ENCODE assay signal across 31 cellular contexts in genomic region chr3:98460220-98460619, GRCh38. TPM values are rescaled to one million over a fixed set of nuclear protein-coding genes. Genes with fewer than 3 reads are reported as not detected.
"Had no signal": no experiment of that assay in that cellular context is flagged by ENCODE, and none has a peak within 500 bp of the region (broad histone marks: within the 10 kb centered on the region; RNA-seq: fewer than 3 reads in every experiment).

No MANE protein-coding gene starts in this region.

- H2AFZ ChIP-seq: hepatocyte had no signal

- H3K4me3 Mint-ChIP-seq: activated naive CD4-positive, alpha-beta T cell treated with anti-CD3 and anti-CD28 coated beads, Interleukin-2, amount 10 ng/mL, durations not matched to agents 7 days and 5 days; naive thymus-derived CD8-positive, alpha-beta T cell; stimulated activated memory B cell treated with anti-CD40 and anti-IgM and Interleukin-4, amounts not matched to agents 10 μg/mL and 1 μg/mL and 100 μg/mL, for 72 hours; T-helper 2 cell treated with Interferon-gamma antibody and Interleukin-4, amounts not matched to agents 5 μg/mL and 100 μg/mL, for 36 hours; type B pancreatic cell had no signal

- H3K27me3 Mint-ChIP-seq: stimulated activated memory B cell treated with anti-CD40 and anti-IgM and Interleukin-4, amounts not matched to agents 10 μg/mL and 1 μg/mL and 100 μg/mL, for 72 hours; type B pancreatic cell had no signal

- H3K27me3 ChIP-seq: ascending aorta, brain microvascular endothelial cell, hepatocyte, left lung, testis, vagina had no signal

- DNase-seq: activated CD4-positive, alpha-beta T cell treated with anti-CD3 and anti-CD28 coated beads for 1 hour; activated CD4-positive, alpha-beta T cell treated with anti-CD3 and anti-CD28 coated beads, Interleukin-2, amount 50 U/mL, for 1 hour; activated CD8-positive, alpha-beta memory T cell treated with anti-CD3 and anti-CD28 coated beads for 24 hours; activated effector memory CD4-positive, alpha-beta T cell treated with anti-CD3 and anti-CD28 coated beads, Interleukin-2, amount 50 U/mL, for 16 hours; activated naive CD4-positive, alpha-beta T cell treated with anti-CD3 and anti-CD28 coated beads, Interleukin-2, amount 10 ng/mL, durations not matched to agents 7 days and 5 days; brain microvascular endothelial cell; central memory CD4-positive, alpha-beta T cell; dermis blood vessel endothelial cell; effector memory CD4-positive, alpha-beta T cell; foreskin melanocyte; glutamatergic neuron; kidney glomerular epithelial cell; left lung; naive thymus-derived CD8-positive, alpha-beta T cell; small intestine; stimulated activated CD4-positive, alpha-beta T cell treated with anti-CD3 and anti-CD28 coated beads, Interleukin-2, amount 100 ng/mL, for 24 hours; testis had no signal

- H3K36me3 ChIP-seq: ascending aorta, brain microvascular endothelial cell, left lung, vagina had no signal

- H3K9me3 Mint-ChIP-seq: type B pancreatic cell had no signal

- H3K4me1 ChIP-seq: ascending aorta, left lung, testis, vagina had no signal

- H3K4me2 ChIP-seq: hepatocyte had no signal

- H3K4me3 ChIP-seq: ascending aorta, hepatocyte, left lung, testis, vagina had no signal

- H3K4me1 Mint-ChIP-seq: activated naive CD4-positive, alpha-beta T cell treated with anti-CD3 and anti-CD28 coated beads, Interleukin-2, amount 10 ng/mL, durations not matched to agents 7 days and 5 days; naive thymus-derived CD8-positive, alpha-beta T cell; stimulated activated memory B cell treated with anti-CD40 and anti-IgM and Interleukin-4, amounts not matched to agents 10 μg/mL and 1 μg/mL and 100 μg/mL, for 72 hours had no signal

- H3K9me3 ChIP-seq: testis, vagina had no signal

- ATAC-seq: esophagus mucosa; left lung; naive thymus-derived CD8-positive, alpha-beta T cell; sciatic nerve; stimulated activated memory B cell treated with anti-CD40 and anti-IgM and Interleukin-4, amounts not matched to agents 10 μg/mL and 1 μg/mL and 100 μg/mL, for 72 hours had no signal

- H3K79me2 ChIP-seq: hepatocyte had no signal

- H3K36me3 Mint-ChIP-seq: naive thymus-derived CD8-positive, alpha-beta T cell; stimulated activated memory B cell treated with anti-CD40 and anti-IgM and Interleukin-4, amounts not matched to agents 10 μg/mL and 1 μg/mL and 100 μg/mL, for 72 hours; type B pancreatic cell had no signal

- H3K27ac Mint-ChIP-seq: activated naive CD4-positive, alpha-beta T cell treated with anti-CD3 and anti-CD28 coated beads, Interleukin-2, amount 10 ng/mL, durations not matched to agents 7 days and 5 days; naive thymus-derived CD8-positive, alpha-beta T cell; stimulated activated memory B cell treated with anti-CD40 and anti-IgM and Interleukin-4, amounts not matched to agents 10 μg/mL and 1 μg/mL and 100 μg/mL, for 72 hours; T-helper 2 cell treated with Interferon-gamma antibody and Interleukin-4, amounts not matched to agents 5 μg/mL and 100 μg/mL, for 36 hours; type B pancreatic cell had no signal

- H3K27ac ChIP-seq: ascending aorta, brain microvascular endothelial cell, hepatocyte, left lung, testis, vagina, VCaP had no signal

RNA-seq across cellular contexts. Expression of gene OR5K1, which starts 2.8 kb away (rescaled TPM):
- total RNA-seq: dermis blood vessel endothelial cell; endothelial cell of umbilical vein; esophagus mucosa; hepatocyte; left lung; lung microvascular endothelial cell; naive thymus-derived CD8-positive, alpha-beta T cell; osteoblast; posterior vena cava; renal cortical epithelial cell; sciatic nerve; testis; vagina had no signal

RNA-seq across cellular contexts. Expression of gene OR5K2, which starts 37.3 kb away (rescaled TPM):
- total RNA-seq: ascending aorta; dermis blood vessel endothelial cell; endothelial cell of umbilical vein; esophagus mucosa; hepatocyte; left lung; lung microvascular endothelial cell; naive thymus-derived CD8-positive, alpha-beta T cell; osteoblast; posterior vena cava; renal cortical epithelial cell; sciatic nerve; testis; vagina had no signal
